12 cellular contexts compared by ENCODE assay signal in the genomic region with DNA sequence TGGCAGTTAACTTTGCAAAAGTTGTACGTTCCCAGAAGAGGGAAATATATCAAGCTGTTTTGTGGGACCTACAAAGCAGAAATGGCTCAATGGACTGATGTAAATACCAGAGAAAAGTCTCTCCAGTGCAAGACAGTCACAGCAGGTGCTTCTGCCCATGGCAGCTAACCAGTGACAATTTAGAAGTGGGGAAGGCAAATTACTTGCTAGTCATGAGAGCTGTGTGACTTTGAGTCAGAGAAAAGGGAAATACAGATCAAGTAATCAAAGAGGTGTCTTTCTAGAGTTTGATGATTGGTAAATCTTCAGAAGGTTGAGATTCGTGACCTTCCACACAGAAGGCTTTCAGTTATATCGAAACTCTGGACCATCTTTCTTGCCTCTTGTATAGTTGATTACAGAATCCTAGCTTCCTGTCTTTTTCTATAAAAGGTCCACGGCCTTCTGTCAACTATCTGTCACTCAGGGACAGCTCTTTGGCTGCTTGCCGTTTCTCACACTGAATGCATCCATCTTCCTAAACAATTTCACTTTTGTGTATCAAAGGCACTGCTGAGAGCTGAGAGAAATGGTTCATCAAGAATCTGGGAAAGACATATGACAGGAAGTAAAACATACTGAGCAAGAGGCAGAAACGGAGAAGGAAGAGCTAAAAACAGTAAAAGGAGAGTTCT.
DNase-seq lines count a peak whose midpoint lies in the region; ATAC-seq and TF ChIP-seq lines count a peak whose summit lies in the region.
"Had no signal": no experiment of that assay in that cellular context is flagged by ENCODE, and none has a peak within 500 bp of the region (broad histone marks: within the 10 kb centered on the region; RNA-seq: fewer than 3 reads in every experiment).

No MANE protein-coding gene starts in this region.

- no peak overlapping the region for H3K27ac Mint-ChIP-seq in CD14-positive monocyte

- no peak overlapping the region for H3K4me3 Mint-ChIP-seq in CD14-positive monocyte

- no peaks in the 10 kb centered on the region for H3K9me3 ChIP-seq in osteoblast (ENCODE audit: low read depth, low read length)
- H3K9me3 ChIP-seq: tibial artery had no signal

- no peaks in the 10 kb centered on the region for H3K36me3 ChIP-seq in osteoblast (ENCODE audit: insufficient read depth, low read length)
- H3K36me3 ChIP-seq: tibial artery had no signal

- H3K36me3 Mint-ChIP-seq in CD14-positive monocyte: no peaks in the 10 kb centered on the region

- H3K9me3 Mint-ChIP-seq in CD14-positive monocyte: peaks cover 0 to under 1% (median 0%) of the 10 kb centered on the region in 7 donors

- ATAC-seq in HG02763 (IDR thresholded peaks at IDR 0.05; ENCODE audit: unreplicated experiment): peak; percentile 59

- no peak overlapping the region for H3K4me3 ChIP-seq in osteoblast (ENCODE audit: insufficient read depth, low read length)
- H3K4me3 ChIP-seq: coronary artery, tibial artery had no signal

- H3K4me1 Mint-ChIP-seq in CD14-positive monocyte: no peaks in the 10 kb centered on the region

- H3K4me2 ChIP-seq in osteoblast (ENCODE audit: insufficient read depth, low read length): no peak overlapping the region

- no peak overlapping the region for H3K27ac ChIP-seq in osteoblast (ENCODE audit: low read depth, low read length)
- H3K27ac ChIP-seq: coronary artery, tibial artery had no signal

- no peaks in the 10 kb centered on the region for H3K79me2 ChIP-seq in osteoblast (ENCODE audit: insufficient read depth, low read length)

- DNase-seq in NCI-H748 (lab: John Stamatoyannopoulos, UW; ENCODE audit: unreplicated experiment): peak; percentile 25
- no peak for DNase-seq in NCI-H748 treated with DMSO at 0.1 percent for 48 hours (lab: John Stamatoyannopoulos, UW)
- DNase-seq in NCI-H446 treated with DMSO at 0.1 percent for 48 hours (lab: John Stamatoyannopoulos, UW): peak; percentile 80
- DNase-seq in osteoblast (ENCODE audit: insufficient read length, low spot score, missing footprints): no peak
- no peak for DNase-seq in CD14-positive monocyte (ENCODE audit: low spot score)
- DNase-seq in stimulated activated CD4-positive, alpha-beta T cell treated with anti-CD3 and anti-CD28 coated beads, Interleukin-2, amount 100 ng/mL, for 48 hours: no peak
- no peak for DNase-seq in 8988T
- DNase-seq: ACHN; stimulated activated CD4-positive, alpha-beta T cell treated with anti-CD3 and anti-CD28 coated beads, Interleukin-15, amount 100 ng/mL, for 24 hours; tibial artery had no signal

- no peaks in the 10 kb centered on the region for H3K27me3 ChIP-seq in osteoblast (ENCODE audit: insufficient read depth, low read length)
- H3K27me3 ChIP-seq: tibial artery had no signal

- no peaks in the 10 kb centered on the region for H4K20me1 ChIP-seq in osteoblast (ENCODE audit: insufficient read depth, low read length)

- intact Hi-C loops in CD14-positive monocyte (cut with micrococcal nuclease): no loop called here

- peaks cover 0 to 1% (median 0%) of the 10 kb centered on the region in 3 donors for H3K27me3 Mint-ChIP-seq in CD14-positive monocyte (ENCODE audit: low read depth in 3 of 3)

- H2AFZ ChIP-seq in osteoblast (ENCODE audit: low read length): peak overlapping the region; percentile 35

- TF ChIP-seq CTCF in osteoblast (IDR thresholded peaks at IDR 0.05; ENCODE audit: extremely low read depth, low read depth, low read length) (no peak), CD14-positive monocyte (IDR thresholded peaks at IDR 0.05) (no peak)

- H3K4me1 ChIP-seq in osteoblast (ENCODE audit: insufficient read depth, low read length): no peaks in the 10 kb centered on the region
- H3K4me1 ChIP-seq: tibial artery had no signal

Comparison
In these comparisons a context has a peak if more than half of its experiments do, and no peak if none do; other contexts are left out.
1. DNase-seq: peak in NCI-H748 (single experiment) and NCI-H446 treated with DMSO at 0.1 percent for 48 hours (single experiment); none in NCI-H748 treated with DMSO at 0.1 percent for 48 hours (single experiment), osteoblast (single experiment), CD14-positive monocyte (single experiment), stimulated activated CD4-positive, alpha-beta T cell treated with anti-CD3 and anti-CD28 coated beads, Interleukin-2, amount 100 ng/mL, for 48 hours (0 of 2) and 8988T (single experiment).